In the genomic region with DNA sequence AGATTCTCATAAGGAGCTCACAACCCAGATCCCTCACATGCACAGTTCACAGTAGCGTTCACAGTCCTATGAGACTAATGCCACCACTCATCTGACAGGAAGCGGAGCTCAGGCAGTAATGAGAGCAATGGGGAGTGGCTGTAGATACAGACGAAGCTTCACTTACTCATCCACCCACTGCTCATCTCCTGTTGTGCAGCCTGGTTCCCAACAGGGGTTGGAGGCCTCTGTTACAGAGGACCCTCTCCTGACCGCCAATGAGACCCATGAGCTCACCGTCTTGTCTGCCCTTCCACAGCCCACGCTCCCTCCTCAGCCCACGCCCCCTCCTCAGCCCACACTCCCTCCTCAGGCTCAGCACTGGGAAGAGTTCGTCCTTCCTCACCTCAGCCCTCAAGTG, we compare ENCODE assay signal across 13 cellular contexts. TPM values are rescaled to one million over a fixed set of nuclear protein-coding genes. Genes with fewer than 3 reads are reported as not detected.
DNase-seq lines count a peak whose midpoint lies in the region; ATAC-seq and FAIRE-seq lines count a peak whose summit lies in the region.
"Had no signal": no experiment of that assay in that cellular context is flagged by ENCODE, and none has a peak within 500 bp of the region (broad histone marks: within the 10 kb centered on the region; RNA-seq: fewer than 3 reads in every experiment).

No MANE protein-coding gene starts in this region.

- peak overlapping the region in 3 of 8 donors; percentile 31 to 59 (median 32) for H3K4me3 Mint-ChIP-seq in CD4-positive, alpha-beta memory T cell
- no peak overlapping the region for H3K4me3 Mint-ChIP-seq in T-cell
- no peak overlapping the region for H3K4me3 Mint-ChIP-seq in stimulated activated memory B cell treated with anti-CD40 and anti-IgM and Interleukin-4, amounts not matched to agents 10 μg/mL and 1 μg/mL and 100 μg/mL, for 72 hours
- H3K4me3 Mint-ChIP-seq: mesothelial cell of epicardium had no signal

- no peak overlapping the region for H2AFZ ChIP-seq in neuronal stem cell (ENCODE audit: low read length)

- H3K23ac ChIP-seq in neuronal stem cell (ENCODE audit: low read depth, low read length, poor library complexity) = peak overlapping the region; percentile 44

- H2BK15ac ChIP-seq in neuronal stem cell (ENCODE audit: low read length) = peak overlapping the region; percentile 60

- H3K27me3 Mint-ChIP-seq in CD4-positive, alpha-beta memory T cell = no peaks in the 10 kb centered on the region
- no peaks in the 10 kb centered on the region for H3K27me3 Mint-ChIP-seq in T-cell
- peaks cover 21% of the 10 kb centered on the region for H3K27me3 Mint-ChIP-seq in stimulated activated memory B cell treated with anti-CD40 and anti-IgM and Interleukin-4, amounts not matched to agents 10 μg/mL and 1 μg/mL and 100 μg/mL, for 72 hours

- H2BK120ac ChIP-seq in neuronal stem cell (ENCODE audit: low read depth, low read length) = no peak overlapping the region

- peak; percentile 17 to 60 (median 32) for DNase-seq in CD4-positive, alpha-beta memory T cell
- DNase-seq in T-cell = peak in 25 of 34 experiments; percentile 12 to 48 (median 24)
- DNase-seq in activated T-helper 9 cell treated with anti-CD3 and anti-CD28 coated beads, Interleukin-2, amount 50 U/mL, for 16 hours (ENCODE audit: low read depth) = peak; percentile 27
- no peak for DNase-seq in neuronal stem cell (ENCODE audit: low spot score)
- no peak for DNase-seq in GM19239 (ENCODE audit: insufficient read length, low spot score)
- DNase-seq in superior temporal gyrus (ENCODE audit: extremely low spot score) = no peak
- DNase-seq in NCI-H2081 treated with DMSO at 0.1 percent for 48 hours (lab: John Stamatoyannopoulos, UW) = no peak
- DNase-seq: NCI-H1048 had no signal

- H3K27ac Mint-ChIP-seq in CD4-positive, alpha-beta memory T cell = peak overlapping the region in 6 of 7 donors; percentile 9 to 92 (median 70)
- H3K27ac Mint-ChIP-seq in T-cell = peak overlapping the region; percentile 56 to 85
- no peak overlapping the region for H3K27ac Mint-ChIP-seq in stimulated activated memory B cell treated with anti-CD40 and anti-IgM and Interleukin-4, amounts not matched to agents 10 μg/mL and 1 μg/mL and 100 μg/mL, for 72 hours
- H3K27ac Mint-ChIP-seq: mesothelial cell of epicardium had no signal

- H3K36me3 Mint-ChIP-seq in CD4-positive, alpha-beta memory T cell = no peaks in the 10 kb centered on the region
- H3K36me3 Mint-ChIP-seq in T-cell = no peaks in the 10 kb centered on the region
- H3K36me3 Mint-ChIP-seq in stimulated activated memory B cell treated with anti-CD40 and anti-IgM and Interleukin-4, amounts not matched to agents 10 μg/mL and 1 μg/mL and 100 μg/mL, for 72 hours = no peaks in the 10 kb centered on the region
- H3K36me3 Mint-ChIP-seq: mesothelial cell of epicardium had no signal

- intact Hi-C loops in CD4-positive, alpha-beta memory T cell (cut with micrococcal nuclease) = no loop called here

- H2BK5ac ChIP-seq in neuronal stem cell (ENCODE audit: low read length) = no peak overlapping the region

- CTCF ChIA-PET in CD4-positive, alpha-beta memory T cell (lab: Charles Lee; ENCODE audit: partially characterized antibody) = interaction anchor here (1.4 to 2.6 kb wide), 2 partner anchors 291 to 311 kb away, joined by 3 to 7 read pairs; no protein-coding TSS in a partner anchor
- CTCF ChIA-PET in T-cell (lab: Charles Lee) = interaction anchor here in 1 of 2 donors (1.5 kb wide), 1 partner anchor 52 kb away, joined by 8 read pairs; the partner anchor contains the start of gene UBASH3A

- no peak overlapping the region for H3K4ac ChIP-seq in neuronal stem cell (ENCODE audit: low read length)

- no peaks in the 10 kb centered on the region for H3K79me1 ChIP-seq in neuronal stem cell (ENCODE audit: low read depth, low read length)

- no peaks in the 10 kb centered on the region for H3K36me3 ChIP-seq in CD4-positive, alpha-beta memory T cell (ENCODE audit: insufficient read depth, low read length)
- H3K36me3 ChIP-seq in neuronal stem cell (replicated peaks in 1 of 2; ENCODE audit: control insufficient read depth in 2 of 2, insufficient read depth in 2 of 2, low read length in 2 of 2) = no peaks in the 10 kb centered on the region

- H4K8ac ChIP-seq in neuronal stem cell (ENCODE audit: low read depth, low read length) = no peak overlapping the region

- H3K9me3 Mint-ChIP-seq in CD4-positive, alpha-beta memory T cell = no peaks in the 10 kb centered on the region
- H3K9me3 Mint-ChIP-seq in T-cell = no peaks in the 10 kb centered on the region
- H3K9me3 Mint-ChIP-seq in stimulated activated memory B cell treated with anti-CD40 and anti-IgM and Interleukin-4, amounts not matched to agents 10 μg/mL and 1 μg/mL and 100 μg/mL, for 72 hours = no peaks in the 10 kb centered on the region
- H3K9me3 Mint-ChIP-seq: mesothelial cell of epicardium had no signal

- peaks cover 24% of the 10 kb centered on the region for H3K4me1 ChIP-seq in CD4-positive, alpha-beta memory T cell (ENCODE audit: insufficient read depth, low read length)
- H3K4me1 ChIP-seq in neuronal stem cell (ENCODE audit: control insufficient read depth in 2 of 2, insufficient read depth in 1 of 2, low read depth in 1 of 2, low read length in 2 of 2) = peaks cover 0 to 5% of the 10 kb centered on the region in 2 donors

- FAIRE-seq in GM19239 (lab: Jason Lieb, UNC) = no peak
- FAIRE-seq: colon had no signal

- WGBS in neuronal stem cell (ENCODE audit: extremely low coverage in 2 of 2, insufficient read length in 2 of 2, insufficient replicate concordance in 1 of 2), 2 donors = no CpG with 5 or more reads among the region's 8 CpGs

- no peak overlapping the region for H2BK12ac ChIP-seq in neuronal stem cell (ENCODE audit: low read length)

- no peak overlapping the region for H3K27ac ChIP-seq in CD4-positive, alpha-beta memory T cell (ENCODE audit: low read depth, low read length)
- H3K27ac ChIP-seq in neuronal stem cell (replicated peaks; ENCODE audit: low read length) = no peak overlapping the region

- H3K9ac ChIP-seq in neuronal stem cell (ENCODE audit: low read depth, low read length, poor library complexity) = no peak overlapping the region

- POLR2A ChIA-PET in CD4-positive, alpha-beta memory T cell (lab: Charles Lee; ENCODE audit: partially characterized antibody) = interaction anchor here (0.9 to 1.7 kb wide), 5 partner anchors 9 to 119 kb away, joined by 3 to 4 read pairs (median 4); no protein-coding TSS in a partner anchor
- POLR2A ChIA-PET in T-cell (lab: Charles Lee) = interaction anchor here in 1 of 2 donors (0.6 kb wide), 1 partner anchor 49 kb away, joined by 3 read pairs; no protein-coding TSS in a partner anchor

- no peaks in the 10 kb centered on the region for H3K27me3 ChIP-seq in CD4-positive, alpha-beta memory T cell (ENCODE audit: insufficient read depth, low read length)
- peaks cover 0 to 3% (median 0%) of the 10 kb centered on the region in 3 experiments for H3K27me3 ChIP-seq in neuronal stem cell (ENCODE audit: control insufficient read depth in 3 of 3, insufficient read depth in 3 of 3, low read depth in 1 of 3, low read length in 3 of 3)

- peak; percentile 49 to 91 (median 88) for ATAC-seq in T-cell (replicated peaks in 1 of 4)
- no peak for ATAC-seq in stimulated activated memory B cell treated with anti-CD40 and anti-IgM and Interleukin-4, amounts not matched to agents 10 μg/mL and 1 μg/mL and 100 μg/mL, for 72 hours

- H3K4me1 Mint-ChIP-seq in CD4-positive, alpha-beta memory T cell = peaks cover 14 to 34% (median 26%) of the 10 kb centered on the region in 4 donors
- peaks cover 28 to 37% (median 37%) of the 10 kb centered on the region in 3 donors for H3K4me1 Mint-ChIP-seq in T-cell
- H3K4me1 Mint-ChIP-seq in stimulated activated memory B cell treated with anti-CD40 and anti-IgM and Interleukin-4, amounts not matched to agents 10 μg/mL and 1 μg/mL and 100 μg/mL, for 72 hours = peaks cover 22% of the 10 kb centered on the region
- H3K4me1 Mint-ChIP-seq: mesothelial cell of epicardium had no signal

- H4K91ac ChIP-seq in neuronal stem cell (ENCODE audit: low read depth, low read length, poor library complexity) = no peak overlapping the region

- H3K4me2 ChIP-seq in neuronal stem cell (ENCODE audit: insufficient read depth, low read length, poor library complexity, severe bottlenecking) = no peak overlapping the region

- H2AK5ac ChIP-seq in neuronal stem cell (ENCODE audit: low read depth, low read length) = peak overlapping the region; percentile 49

- no peaks in the 10 kb centered on the region for H3K9me3 ChIP-seq in CD4-positive, alpha-beta memory T cell (ENCODE audit: control insufficient read depth in 1 of 2, low read length in 2 of 2)
- peaks cover 0 to 1% of the 10 kb centered on the region in 2 donors for H3K9me3 ChIP-seq in neuronal stem cell (replicated peaks in 1 of 2; ENCODE audit: control insufficient read depth in 2 of 2, insufficient read depth in 1 of 2, low read depth in 1 of 2, low read length in 2 of 2)

- H3K14ac ChIP-seq in neuronal stem cell (ENCODE audit: low read length) = peak overlapping the region; percentile 75

- no peak overlapping the region for H3K4me3 ChIP-seq in CD4-positive, alpha-beta memory T cell (ENCODE audit: low read length in 2 of 2)
- no peak overlapping the region for H3K4me3 ChIP-seq in neuronal stem cell (ENCODE audit: low read length in 2 of 2)

- H3K18ac ChIP-seq in neuronal stem cell (ENCODE audit: low read length) = peak overlapping the region; percentile 66

RNA-seq across cellular contexts. Expression of gene RSPH1, which starts 39.6 kb away (rescaled TPM):
- not detected for total RNA-seq in CD4-positive, alpha-beta memory T cell
- not detected for polyA plus RNA-seq in CD4-positive, alpha-beta memory T cell
- total RNA-seq in T-cell = under 1 TPM in 2 of 5 donors, not detected in 3; 0.12 to 0.20 TPM
- 0.82 TPM for polyA plus RNA-seq in neuronal stem cell (2013, experiment 1 of 2)
- polyA plus RNA-seq in neuronal stem cell (2013, experiment 2 of 2) = 0.89 TPM

RNA-seq across cellular contexts. Expression of gene UBASH3A, which starts 52.8 kb away (rescaled TPM):
- 10 to 100 TPM; 79.3 to 93.6 TPM for total RNA-seq in CD4-positive, alpha-beta memory T cell
- polyA plus RNA-seq in CD4-positive, alpha-beta memory T cell = 10 to 100 TPM; 43.1 to 58.0 TPM
- 10 to 100 TPM; 59.1 to 98.8 (median 80.5) TPM for total RNA-seq in T-cell
- not detected for polyA plus RNA-seq in neuronal stem cell (2013, experiment 1 of 2)
- not detected for polyA plus RNA-seq in neuronal stem cell (2013, experiment 2 of 2)
- total RNA-seq: mesothelial cell of epicardium, temporal lobe had no signal
- polyA plus RNA-seq: BJ had no signal

RNA-seq across cellular contexts. Expression of gene SLC37A1, which starts 57.2 kb away (rescaled TPM):
- total RNA-seq in CD4-positive, alpha-beta memory T cell = 10 to 100 TPM; 18.1 to 18.5 TPM
- 1 to 10 TPM; 4.7 to 7.0 TPM for polyA plus RNA-seq in CD4-positive, alpha-beta memory T cell
- total RNA-seq in T-cell = 10 to 100 TPM; 18.7 to 26.3 (median 22.6) TPM
- 9.1 TPM for polyA plus RNA-seq in neuronal stem cell (2013, experiment 1 of 2)
- 8.5 TPM for polyA plus RNA-seq in neuronal stem cell (2013, experiment 2 of 2)

Comparison
In these comparisons a context has a peak if more than half of its experiments do, and no peak if none do; other contexts are left out.
1. DNase-seq: peak in CD4-positive, alpha-beta memory T cell (5 of 5), T-cell (25 of 34) and activated T-helper 9 cell treated with anti-CD3 and anti-CD28 coated beads, Interleukin-2, amount 50 U/mL, for 16 hours (single experiment); none in neuronal stem cell (single experiment), GM19239 (single experiment), superior temporal gyrus (single experiment) and NCI-H2081 treated with DMSO at 0.1 percent for 48 hours (single experiment).